Comparison of ENCODE assay signal across 22 cellular contexts in genomic region chrX:18938710-18939109, GRCh38. TPM values are rescaled to one million over a fixed set of nuclear protein-coding genes. Genes with fewer than 3 reads are reported as not detected.
DNase-seq lines count a peak whose midpoint lies in the region; ATAC-seq, FAIRE-seq and TF ChIP-seq lines count a peak whose summit lies in the region.
"Had no signal": no experiment of that assay in that cellular context is flagged by ENCODE, and none has a peak within 500 bp of the region (broad histone marks: within the 10 kb centered on the region; RNA-seq: fewer than 3 reads in every experiment).

No MANE protein-coding gene starts in this region.

- no peaks in the 10 kb centered on the region for H3K4me1 Mint-ChIP-seq in activated CD8-positive, alpha-beta T cell treated with anti-CD3 and anti-CD28 coated beads, Interleukin-2, amount 10 ng/mL, durations not matched to agents 7 days and 5 days (ENCODE audit: low read depth)
- H3K4me1 Mint-ChIP-seq: activated naive CD8-positive, alpha-beta T cell treated with anti-CD3 and anti-CD28 coated beads for 36 hours; CD14-positive monocyte; stimulated activated effector memory CD8-positive, alpha-beta T cell treated with anti-CD3 and anti-CD28 coated beads, Interleukin-12 subunit alpha, Interleukin-12 subunit beta, amount 100 ng/mL, for 72 hours; T-cell had no signal

- FAIRE-seq in frontal cortex (lab: Jason Lieb, UNC) = no peak
- FAIRE-seq: kidney had no signal

- ATAC-seq in activated CD8-positive, alpha-beta T cell treated with anti-CD3 and anti-CD28 coated beads, Interleukin-2, amount 10 ng/mL, durations not matched to agents 7 days and 5 days = no peak
- ATAC-seq: activated CD8-positive, alpha-beta T cell treated with anti-CD3 and anti-CD28 coated beads for 36 hours; activated T-cell treated with anti-CD3 and anti-CD28 coated beads, Interleukin-2, amount 50 U/mL, for 72 hours; stimulated activated effector memory CD8-positive, alpha-beta T cell treated with anti-CD3 and anti-CD28 coated beads, Interleukin-12 subunit alpha, Interleukin-12 subunit beta, amount 100 ng/mL, for 72 hours; T-cell; WTC11 had no signal

- POLR2A ChIA-PET in activated CD8-positive, alpha-beta T cell treated with anti-CD3 and anti-CD28 coated beads, Interleukin-2, amount 10 ng/mL, durations not matched to agents 7 days and 5 days (lab: Charles Lee) = no interaction called here

- H3K27me3 Mint-ChIP-seq in activated CD8-positive, alpha-beta T cell treated with anti-CD3 and anti-CD28 coated beads, Interleukin-2, amount 10 ng/mL, durations not matched to agents 7 days and 5 days (ENCODE audit: low read depth) = no peaks in the 10 kb centered on the region
- H3K27me3 Mint-ChIP-seq: activated CD8-positive, alpha-beta T cell treated with anti-CD3 and anti-CD28 coated beads for 36 hours; activated naive CD8-positive, alpha-beta T cell treated with anti-CD3 and anti-CD28 coated beads for 36 hours; T-cell had no signal

- H3K4me3 ChIP-seq in epithelial cell of esophagus (ENCODE audit: low read length) (no peak overlapping the region), retinal pigment epithelial cell (ENCODE audit: low read length) (no peak overlapping the region)
- H3K4me3 ChIP-seq: cardiac muscle cell, tibial artery had no signal

- no peak overlapping the region for H3K27ac Mint-ChIP-seq in activated CD8-positive, alpha-beta T cell treated with anti-CD3 and anti-CD28 coated beads, Interleukin-2, amount 10 ng/mL, durations not matched to agents 7 days and 5 days
- H3K27ac Mint-ChIP-seq: activated CD8-positive, alpha-beta T cell treated with anti-CD3 and anti-CD28 coated beads for 36 hours; activated naive CD8-positive, alpha-beta T cell treated with anti-CD3 and anti-CD28 coated beads for 36 hours; activated T-cell treated with anti-CD3 and anti-CD28 coated beads, Interleukin-2, amount 50 U/mL, for 72 hours; CD14-positive monocyte; H9; stimulated activated effector memory CD8-positive, alpha-beta T cell treated with anti-CD3 and anti-CD28 coated beads, Interleukin-12 subunit alpha, Interleukin-12 subunit beta, amount 100 ng/mL, for 72 hours; T-cell; WTC11 had no signal

- no peaks in the 10 kb centered on the region for H3K9me3 Mint-ChIP-seq in activated CD8-positive, alpha-beta T cell treated with anti-CD3 and anti-CD28 coated beads, Interleukin-2, amount 10 ng/mL, durations not matched to agents 7 days and 5 days (ENCODE audit: insufficient read depth)
- H3K9me3 Mint-ChIP-seq: activated CD8-positive, alpha-beta T cell treated with anti-CD3 and anti-CD28 coated beads for 36 hours; activated naive CD8-positive, alpha-beta T cell treated with anti-CD3 and anti-CD28 coated beads for 36 hours; activated T-cell treated with anti-CD3 and anti-CD28 coated beads, Interleukin-2, amount 50 U/mL, for 72 hours; CD14-positive monocyte; stimulated activated effector memory CD8-positive, alpha-beta T cell treated with anti-CD3 and anti-CD28 coated beads, Interleukin-12 subunit alpha, Interleukin-12 subunit beta, amount 100 ng/mL, for 72 hours; T-cell; WTC11 had no signal

- CTCF ChIA-PET in activated CD8-positive, alpha-beta T cell treated with anti-CD3 and anti-CD28 coated beads, Interleukin-2, amount 10 ng/mL, durations not matched to agents 7 days and 5 days (lab: Charles Lee) = no interaction called here

- no peak overlapping the region for H3K4me3 Mint-ChIP-seq in activated CD8-positive, alpha-beta T cell treated with anti-CD3 and anti-CD28 coated beads, Interleukin-2, amount 10 ng/mL, durations not matched to agents 7 days and 5 days
- H3K4me3 Mint-ChIP-seq: activated CD8-positive, alpha-beta T cell treated with anti-CD3 and anti-CD28 coated beads for 36 hours; activated naive CD8-positive, alpha-beta T cell treated with anti-CD3 and anti-CD28 coated beads for 36 hours; activated T-cell treated with anti-CD3 and anti-CD28 coated beads, Interleukin-2, amount 50 U/mL, for 72 hours; CD14-positive monocyte; H9; stimulated activated effector memory CD8-positive, alpha-beta T cell treated with anti-CD3 and anti-CD28 coated beads, Interleukin-12 subunit alpha, Interleukin-12 subunit beta, amount 100 ng/mL, for 72 hours; T-cell; WTC11 had no signal

- DNase-seq in NCI-H2107 treated with DMSO at 0.1 percent for 48 hours (lab: John Stamatoyannopoulos, UW; ENCODE audit: unreplicated experiment) (peak; percentile 4), NCI-H2107 (lab: John Stamatoyannopoulos, UW) (no peak), NCI-H2171 treated with DMSO at 0.1 percent for 48 hours (lab: John Stamatoyannopoulos, UW) (peak; percentile 18), epithelial cell of esophagus (ENCODE audit: low read depth) (peak; percentile 8), retinal pigment epithelial cell (ENCODE audit: low read depth) (peak; percentile 37), amygdala (lab: John Stamatoyannopoulos, UW) (no peak), frontal cortex (ENCODE audit: low spot score in 2 of 2) (no peak)
- no peak for DNase-seq in activated CD8-positive, alpha-beta T cell treated with anti-CD3 and anti-CD28 coated beads, Interleukin-2, amount 10 ng/mL, durations not matched to agents 7 days and 5 days
- DNase-seq: activated CD8-positive, alpha-beta T cell treated with anti-CD3 and anti-CD28 coated beads for 36 hours; activated naive CD8-positive, alpha-beta T cell treated with anti-CD3 and anti-CD28 coated beads for 36 hours; activated T-cell treated with anti-CD3 and anti-CD28 coated beads, Interleukin-2, amount 50 U/mL, for 72 hours; H9; hippocampal formation; kidney; NCI-H2081; stimulated activated CD4-positive, alpha-beta T cell treated with anti-CD3 and anti-CD28 coated beads, Interleukin-12 subunit alpha, Interleukin-12 subunit beta, amount 100 ng/mL, for 4 hours; T-cell; tibial artery had no signal

- peaks cover 9% of the 10 kb centered on the region for H3K36me3 Mint-ChIP-seq in activated CD8-positive, alpha-beta T cell treated with anti-CD3 and anti-CD28 coated beads, Interleukin-2, amount 10 ng/mL, durations not matched to agents 7 days and 5 days (ENCODE audit: low read depth)

- TF ChIP-seq CTCF in epithelial cell of esophagus (IDR thresholded peaks at IDR 0.05; ENCODE audit: insufficient read depth, low read depth, low read length, missing control alignments) (no peak), retinal pigment epithelial cell (conservative IDR thresholded peaks at IDR 0.05; ENCODE audit: low read depth, low read length) (no peak)

RNA-seq across cellular contexts. Expression of gene PHKA2, which starts 45.2 kb away (rescaled TPM):
- 10 to 100 TPM; 21.7 to 23.6 TPM for total RNA-seq in activated CD8-positive, alpha-beta T cell treated with anti-CD3 and anti-CD28 coated beads, Interleukin-2, amount 10 ng/mL, durations not matched to agents 7 days and 5 days
- total RNA-seq in frontal cortex = 20.8 TPM

Comparison
In these comparisons a context has a peak if more than half of its experiments do, and no peak if none do; other contexts are left out.
1. DNase-seq: peak in NCI-H2107 treated with DMSO at 0.1 percent for 48 hours (single experiment), NCI-H2171 treated with DMSO at 0.1 percent for 48 hours (single experiment), epithelial cell of esophagus (single experiment) and retinal pigment epithelial cell (single experiment); none in NCI-H2107 (single experiment), activated CD8-positive, alpha-beta T cell treated with anti-CD3 and anti-CD28 coated beads, Interleukin-2, amount 10 ng/mL, durations not matched to agents 7 days and 5 days (single experiment), amygdala (0 of 56) and frontal cortex (0 of 2).